ENCODE assay signal across 17 cellular contexts in genomic region chr10:70694410-70695179, GRCh38.
DNase-seq lines count a peak whose midpoint lies in the region; TF ChIP-seq lines count a peak whose summit lies in the region.
"Had no signal": no experiment of that assay in that cellular context is flagged by ENCODE, and none has a peak within 500 bp of the region (broad histone marks: within the 10 kb centered on the region; RNA-seq: fewer than 3 reads in every experiment).

No MANE protein-coding gene starts in this region.

- TF ChIP-seq CTCF in foreskin fibroblast (IDR thresholded peaks at IDR 0.05; ENCODE audit: low read depth, low read length), result no peak

- H3K4me3 ChIP-seq in foreskin fibroblast (ENCODE audit: low read depth in 1 of 2, low read length in 2 of 2), result no peak overlapping the region
- H3K4me3 ChIP-seq: GM23338, lung, PC-9, psoas muscle had no signal

- DNase-seq in GM03348 (ENCODE audit: low spot score) (peak; percentile 59), amniotic epithelial cell (ENCODE audit: low read depth) (peak; percentile 46), foreskin fibroblast (peak; percentile 69 to 79), stromal cell of bone marrow (ENCODE audit: low read depth) (peak; percentile 84), putamen (ENCODE audit: low spot score) (no peak), COLO829 (ENCODE audit: low spot score) (no peak), SHP77 (lab: John Stamatoyannopoulos, UW) (no peak)
- DNase-seq: CD4-positive, alpha-beta T cell; DND-41; foreskin melanocyte; NCI-H2081 treated with DMSO at 0.1 percent for 48 hours; NCI-H748 treated with DMSO at 0.1 percent for 48 hours; PC-9; WERI-Rb-1 had no signal

Comparison
In these comparisons a context has a peak if more than half of its experiments do, and no peak if none do; other contexts are left out.
1. DNase-seq: peak in GM03348 (single experiment), amniotic epithelial cell (single experiment), foreskin fibroblast (2 of 2) and stromal cell of bone marrow (single experiment); none in putamen (single experiment), COLO829 (single experiment) and SHP77 (0 of 2).